8 cellular contexts compared by ENCODE assay signal in genomic region chr20:46364670-46365482, GRCh38. TPM values are rescaled to one million over a fixed set of nuclear protein-coding genes. Genes with fewer than 3 reads are reported as not detected.
A peak's percentile ranks its signal among the peaks of the same experiment; 100 is the strongest.
DNase-seq lines count a peak whose midpoint lies in the region; ATAC-seq, FAIRE-seq and TF ChIP-seq lines count a peak whose summit lies in the region.

No MANE protein-coding gene starts in this region.

- intact Hi-C loops in HepG2 (cut with micrococcal nuclease; ENCODE audit: unreplicated experiment): no loop called here

- TSS peak; percentile 74 for BruUV-seq in HepG2 (replicated peaks; lab: Mats Ljungman, UMichigan)

- H3K9me3 Mint-ChIP-seq in T-helper 2 cell treated with Interferon-gamma antibody and Interleukin-4, amounts not matched to agents 5 μg/mL and 100 μg/mL, for 36 hours: no peaks in the 10 kb centered on the region
- H3K9me3 Mint-ChIP-seq in astrocyte (ENCODE audit: unreplicated experiment): no peaks in the 10 kb centered on the region

- in situ Hi-C loops in HepG2 (cut with HindIII; ENCODE audit: extremely low pct_ligation_motif_present, low pct_unique_long_range_greater_than_20kb): loop anchor here (25.0 kb wide), 1 partner anchor 578 kb away; the partner anchor contains the start of genes DNTTIP1 and WFDC3

- peaks cover 21% of the 10 kb centered on the region for H3K36me3 ChIP-seq in astrocyte (ENCODE audit: insufficient read depth, low read length)
- H3K36me3 ChIP-seq in HepG2 (replicated peaks in 1 of 2; ENCODE audit: control insufficient read depth in 1 of 2, insufficient read depth in 2 of 2, low read length in 2 of 2): peaks cover 21 to 49% of the 10 kb centered on the region in 2 experiments

- H3K9ac ChIP-seq in astrocyte (ENCODE audit: low read length): peak overlapping the region; percentile 99
- peak overlapping the region; percentile 99 for H3K9ac ChIP-seq in HepG2 (ENCODE audit: insufficient read depth, low read depth, low read length)

- no peaks in the 10 kb centered on the region for H3K27me3 Mint-ChIP-seq in T-helper 2 cell treated with Interferon-gamma antibody and Interleukin-4, amounts not matched to agents 5 μg/mL and 100 μg/mL, for 36 hours (ENCODE audit: low read depth)
- H3K27me3 Mint-ChIP-seq in astrocyte (ENCODE audit: low read depth, unreplicated experiment): no peaks in the 10 kb centered on the region

- CTCF ChIA-PET in HepG2 (lab: Yijun Ruan, JAX; ENCODE audit: low intra/inter-chr PET ratio, low total read pairs): no interaction called here

- TF ChIP-seq CTCF in astrocyte (IDR thresholded peaks at IDR 0.05; ENCODE audit: insufficient read depth, low read depth, low read length): no peak
- TF ChIP-seq CTCF in HepG2 (CRISPR knock-in tag; IDR thresholded peaks at IDR 0.05): no peak

- H4K20me1 ChIP-seq in astrocyte (ENCODE audit: insufficient read depth, low read length) (peaks cover 36% of the 10 kb centered on the region), HepG2 (ENCODE audit: insufficient read depth, low read length) (peaks cover 5% of the 10 kb centered on the region; the same call in 1 of the 2 replicates)

- peak overlapping the region; percentile 92 for H3K27ac Mint-ChIP-seq in T-helper 2 cell treated with Interferon-gamma antibody and Interleukin-4, amounts not matched to agents 5 μg/mL and 100 μg/mL, for 36 hours
- H3K27ac Mint-ChIP-seq in astrocyte (ENCODE audit: unreplicated experiment): peak overlapping the region; percentile 90

- no peak for DNase-seq in T-helper 2 cell treated with Interferon-gamma antibody and Interleukin-4, amounts not matched to agents 5 μg/mL and 100 μg/mL, for 36 hours (ENCODE audit: low spot score)
- DNase-seq in T-helper 2 cell: no peak
- no peak for DNase-seq in astrocyte (ENCODE audit: low read depth)
- DNase-seq in HepG2 (ENCODE audit: low spot score): no peak
- no peak for DNase-seq in RPMI8226
- no peak for DNase-seq in GOT3 (lab: John Stamatoyannopoulos, UW)

- ATAC-seq in HepG2: no peak
- ATAC-seq in HG03439 (IDR thresholded peaks at IDR 0.05; ENCODE audit: unreplicated experiment): no peak

- TF ChIP-seq RAD21 in HepG2 (CRISPR knock-in tag; IDR thresholded peaks at IDR 0.05): no peak

- H3K9me3 ChIP-seq in astrocyte (ENCODE audit: insufficient read depth, low read depth, low read length): no peaks in the 10 kb centered on the region
- no peaks in the 10 kb centered on the region for H3K9me3 ChIP-seq in HepG2 (ENCODE audit: low read length)

- H3K4me2 ChIP-seq in astrocyte (ENCODE audit: low read length) (peak overlapping the region; percentile 99), HepG2 (ENCODE audit: low read depth, low read length) (peak overlapping the region; percentile 97)

- H3K4me3 Mint-ChIP-seq in T-helper 2 cell treated with Interferon-gamma antibody and Interleukin-4, amounts not matched to agents 5 μg/mL and 100 μg/mL, for 36 hours: peak overlapping the region; percentile 85
- H3K4me3 Mint-ChIP-seq in astrocyte (ENCODE audit: unreplicated experiment): peak overlapping the region; percentile 90

- WGBS in HepG2 (ENCODE audit: low lambda C conversion rate): 79% methylated on average over 10 of the region's 10 CpGs

- TF ChIP-seq EP300 in HepG2 (IDR thresholded peaks at IDR 0.05; ENCODE audit: low read depth in 2 of 2, low read length in 2 of 2) (no peak), HepG2 (CRISPR knock-in tag; IDR thresholded peaks at IDR 0.05; ENCODE audit: borderline replicate concordance) (no peak)

- H3K27me3 ChIP-seq in astrocyte (ENCODE audit: insufficient read depth, low read length): no peaks in the 10 kb centered on the region
- no peaks in the 10 kb centered on the region; a peak in 1 of 5 replicates for H3K27me3 ChIP-seq in HepG2 (ENCODE audit: control insufficient read depth in 1 of 2, insufficient read depth in 2 of 2, low read length in 2 of 2)

- TF ChIP-seq POLR2A in HepG2 (IDR thresholded peaks at IDR 0.05; ENCODE audit: insufficient read depth in 1 of 2, low read depth in 2 of 2, low read length in 2 of 2): peak in 1 of 2 experiments; percentile 20; a peak in 1 of 4 replicates

- POLR2A ChIA-PET in HepG2 (lab: Yijun Ruan, JAX): interaction anchor here (1.0 to 2.8 kb wide), 22 partner anchors 8 to 1231 kb away, joined by 3 to 37 read pairs (median 4); partner anchors contain the start of genes PCIF1 and ZNF335

- H3K36me3 Mint-ChIP-seq in T-helper 2 cell treated with Interferon-gamma antibody and Interleukin-4, amounts not matched to agents 5 μg/mL and 100 μg/mL, for 36 hours (ENCODE audit: low read depth): peaks cover 63% of the 10 kb centered on the region
- peaks cover 13% of the 10 kb centered on the region for H3K36me3 Mint-ChIP-seq in astrocyte (ENCODE audit: low read depth, unreplicated experiment)

- H3K27ac ChIP-seq in astrocyte (ENCODE audit: low read depth, low read length) (peak overlapping the region; percentile 36), HepG2 (ENCODE audit: extremely low read length, insufficient read depth, low read length) (peak overlapping the region; percentile 94), temporal lobe (ENCODE audit: low read depth, low read length) (peak overlapping the region; percentile 90)

- H3K4me3 ChIP-seq in astrocyte (ENCODE audit: insufficient read depth, low read depth, low read length) (peak overlapping the region; percentile 86), HepG2 (replicated peaks in 1 of 3; ENCODE audit: insufficient read depth in 1 of 3, low read depth in 2 of 3, low read length in 3 of 3) (peak overlapping the region; percentile 83 to 95 (median 94))

- FAIRE-seq in astrocyte (lab: Jason Lieb, UNC) (no peak), HepG2 (lab: Jason Lieb, UNC) (no peak)

- H3K79me2 ChIP-seq in astrocyte (ENCODE audit: insufficient read depth, low read length) (peaks cover 34% of the 10 kb centered on the region), HepG2 (ENCODE audit: insufficient read depth, low read length) (peaks cover 24% of the 10 kb centered on the region)

- peak overlapping the region; percentile 37 for H2AFZ ChIP-seq in astrocyte (ENCODE audit: low read depth, low read length)
- peak overlapping the region; percentile 98 for H2AFZ ChIP-seq in HepG2 (ENCODE audit: low read length)

- peaks cover 50% of the 10 kb centered on the region for H3K4me1 Mint-ChIP-seq in T-helper 2 cell treated with Interferon-gamma antibody and Interleukin-4, amounts not matched to agents 5 μg/mL and 100 μg/mL, for 36 hours (ENCODE audit: low read depth)
- peaks cover 18% of the 10 kb centered on the region for H3K4me1 Mint-ChIP-seq in astrocyte (ENCODE audit: low read depth, unreplicated experiment)

- peaks cover 27% of the 10 kb centered on the region for H3K4me1 ChIP-seq in astrocyte (ENCODE audit: insufficient read depth, low read length)
- H3K4me1 ChIP-seq in HepG2 (ENCODE audit: insufficient read depth, low read length): peaks cover 31% of the 10 kb centered on the region

RNA-seq across cellular contexts. Expression of gene ELMO2, which starts 41.5 kb away (rescaled TPM):
- total RNA-seq in astrocyte (53.4 and 56.7 TPM in 2 replicates), HepG2 (2016; rRNA removed; fragmentation: Illumina TruSeq; extraction: Trizol) (35.7 and 42.8 TPM in 2 replicates), temporal lobe (55.3 TPM)
- total RNA-seq in HepG2 (2016; cell fraction: cytosol; rRNA removed; fragmentation: Illumina TruSeq; extraction: Trizol; ENCODE audit: low read depth): 13.2 and 13.6 TPM in 2 replicates
- 37.9 and 41.5 TPM in 2 replicates for total RNA-seq in HepG2 (2016; cell fraction: insoluble cytoplasmic fraction; rRNA removed; fragmentation: Illumina TruSeq; extraction: Trizol)
- total RNA-seq in HepG2 (2016; cell fraction: membrane; rRNA removed; fragmentation: Illumina TruSeq; extraction: Trizol): 26.7 and 30.9 TPM in 2 replicates
- total RNA-seq in HepG2 (2016; cell fraction: nucleus; rRNA removed; fragmentation: Illumina TruSeq; extraction: Trizol): 40.9 and 42.4 TPM in 2 replicates
- 30.6 and 41.5 TPM in 2 replicates for polyA plus RNA-seq in HepG2 (2011; rRNA removed)
- 30.0 and 34.9 TPM in 2 replicates for polyA plus RNA-seq in HepG2 (2011; cell fraction: cytosol; rRNA removed)
- polyA plus RNA-seq in HepG2 (2011; cell fraction: nucleus; rRNA removed): 50.8 and 59.8 TPM in 2 replicates
- 29.1 and 29.9 TPM in 2 replicates for polyA plus RNA-seq in HepG2 (2012)
- 3.6 and 4.5 TPM in 2 replicates for polyA plus RNA-seq in HepG2 (2016; cell fraction: cytosol; fragmentation: Illumina TruSeq; extraction: Trizol; ENCODE audit: low read depth)
- polyA plus RNA-seq in HepG2 (2016; cell fraction: insoluble cytoplasmic fraction; fragmentation: Illumina TruSeq; extraction: Trizol; ENCODE audit: low read depth): 42.7 and 43.4 TPM in 2 replicates
- 9.8 and 11.9 TPM in 2 replicates for polyA plus RNA-seq in HepG2 (2016; cell fraction: membrane; fragmentation: Illumina TruSeq; extraction: Trizol; ENCODE audit: low read depth)
- polyA plus RNA-seq in HepG2 (2016; cell fraction: nucleus; fragmentation: Illumina TruSeq; extraction: Trizol; ENCODE audit: insufficient read depth, low read depth): 92.2 and 100 TPM in 2 replicates
- 68.1 and 91.6 TPM in 2 replicates for polyA minus RNA-seq in HepG2 (2011; rRNA and poly(A)+ RNA removed; ENCODE audit: low replicate concordance)
- polyA minus RNA-seq in HepG2 (2011; cell fraction: cytosol; rRNA and poly(A)+ RNA removed): 23.7 and 37.7 TPM in 2 replicates
- polyA minus RNA-seq in HepG2 (2011; cell fraction: nucleus; rRNA and poly(A)+ RNA removed): 38.2 and 50.8 TPM in 2 replicates

RNA-seq across cellular contexts. Expression of gene CDH22, which starts 56.6 kb away (rescaled TPM):
- 0.17 TPM in 1 of 2 replicates, not detected in the other for total RNA-seq in astrocyte
- not detected in 2 replicates for total RNA-seq in HepG2 (2016; rRNA removed; fragmentation: Illumina TruSeq; extraction: Trizol)
- total RNA-seq in HepG2 (2016; cell fraction: cytosol; rRNA removed; fragmentation: Illumina TruSeq; extraction: Trizol; ENCODE audit: low read depth): not detected in 2 replicates
- total RNA-seq in HepG2 (2016; cell fraction: insoluble cytoplasmic fraction; rRNA removed; fragmentation: Illumina TruSeq; extraction: Trizol): not detected in 2 replicates
- total RNA-seq in HepG2 (2016; cell fraction: membrane; rRNA removed; fragmentation: Illumina TruSeq; extraction: Trizol): not detected in 2 replicates
- total RNA-seq in HepG2 (2016; cell fraction: nucleus; rRNA removed; fragmentation: Illumina TruSeq; extraction: Trizol): not detected in 2 replicates
- polyA plus RNA-seq in HepG2 (2011; rRNA removed): not detected in 2 replicates
- not detected in 2 replicates for polyA plus RNA-seq in HepG2 (2011; cell fraction: cytosol; rRNA removed)
- 0.10 TPM in 1 of 2 replicates, not detected in the other for polyA plus RNA-seq in HepG2 (2011; cell fraction: nucleus; rRNA removed)
- polyA plus RNA-seq in HepG2 (2012): not detected in 2 replicates
- not detected in 2 replicates for polyA plus RNA-seq in HepG2 (2016; cell fraction: cytosol; fragmentation: Illumina TruSeq; extraction: Trizol; ENCODE audit: low read depth)
- polyA plus RNA-seq in HepG2 (2016; cell fraction: insoluble cytoplasmic fraction; fragmentation: Illumina TruSeq; extraction: Trizol; ENCODE audit: low read depth): not detected in 2 replicates
- not detected in 2 replicates for polyA plus RNA-seq in HepG2 (2016; cell fraction: membrane; fragmentation: Illumina TruSeq; extraction: Trizol; ENCODE audit: low read depth)
- not detected in 2 replicates for polyA plus RNA-seq in HepG2 (2016; cell fraction: nucleus; fragmentation: Illumina TruSeq; extraction: Trizol; ENCODE audit: insufficient read depth, low read depth)
- 0.04 TPM in 1 of 2 replicates, not detected in the other for polyA minus RNA-seq in HepG2 (2011; rRNA and poly(A)+ RNA removed; ENCODE audit: low replicate concordance)
- not detected in 2 replicates for polyA minus RNA-seq in HepG2 (2011; cell fraction: cytosol; rRNA and poly(A)+ RNA removed)
- not detected in 2 replicates for polyA minus RNA-seq in HepG2 (2011; cell fraction: nucleus; rRNA and poly(A)+ RNA removed)
- 2.2 TPM for total RNA-seq in temporal lobe

Comparison
In these comparisons a context has a peak if more than half of its experiments do, and no peak if none do; other contexts are left out.
1. H3K27ac ChIP-seq: peak in every context shown above with its lines; median percentile 94 in HepG2; 90 in temporal lobe; 36 in astrocyte.